In genomic region chr3:51375571-51375970, GRCh38 we compare ENCODE assay signal across 12 cellular contexts.
"Had no signal": no experiment of that assay in that cellular context is flagged by ENCODE, and none has a peak within 500 bp of the region (broad histone marks: within the 10 kb centered on the region; RNA-seq: fewer than 3 reads in every experiment).

No MANE protein-coding gene starts in this region.

- H3K9me3 Mint-ChIP-seq: naive thymus-derived CD4-positive, alpha-beta T cell; nephron progenitor cell; type B pancreatic cell had no signal

- H3K36me3 Mint-ChIP-seq: naive thymus-derived CD4-positive, alpha-beta T cell; type B pancreatic cell had no signal

- H3K4me1 Mint-ChIP-seq: nephron progenitor cell had no signal

- H3K27me3 Mint-ChIP-seq: naive thymus-derived CD4-positive, alpha-beta T cell; type B pancreatic cell had no signal

- H3K4me3 Mint-ChIP-seq: naive thymus-derived CD4-positive, alpha-beta T cell; nephron progenitor cell; type B pancreatic cell had no signal

- H3K27ac Mint-ChIP-seq: naive thymus-derived CD4-positive, alpha-beta T cell; nephron progenitor cell; type B pancreatic cell had no signal

- DNase-seq: cortex of kidney; effector CD8-positive, alpha-beta T cell; heart right ventricle; hypothalamus; mammary epithelial cell; naive thymus-derived CD4-positive, alpha-beta T cell; nephron progenitor cell; small intestine; stimulated activated CD4-positive, alpha-beta T cell treated with anti-CD3 and anti-CD28 coated beads, Interleukin-2, amount 100 ng/mL, for 48 hours; stimulated activated naive CD4-positive, alpha-beta T cell treated with Interleukin-2 at 50 U/mL for 16 hours; thyroid gland had no signal
